ENCODE assay signal across 13 cellular contexts in the genomic region with DNA sequence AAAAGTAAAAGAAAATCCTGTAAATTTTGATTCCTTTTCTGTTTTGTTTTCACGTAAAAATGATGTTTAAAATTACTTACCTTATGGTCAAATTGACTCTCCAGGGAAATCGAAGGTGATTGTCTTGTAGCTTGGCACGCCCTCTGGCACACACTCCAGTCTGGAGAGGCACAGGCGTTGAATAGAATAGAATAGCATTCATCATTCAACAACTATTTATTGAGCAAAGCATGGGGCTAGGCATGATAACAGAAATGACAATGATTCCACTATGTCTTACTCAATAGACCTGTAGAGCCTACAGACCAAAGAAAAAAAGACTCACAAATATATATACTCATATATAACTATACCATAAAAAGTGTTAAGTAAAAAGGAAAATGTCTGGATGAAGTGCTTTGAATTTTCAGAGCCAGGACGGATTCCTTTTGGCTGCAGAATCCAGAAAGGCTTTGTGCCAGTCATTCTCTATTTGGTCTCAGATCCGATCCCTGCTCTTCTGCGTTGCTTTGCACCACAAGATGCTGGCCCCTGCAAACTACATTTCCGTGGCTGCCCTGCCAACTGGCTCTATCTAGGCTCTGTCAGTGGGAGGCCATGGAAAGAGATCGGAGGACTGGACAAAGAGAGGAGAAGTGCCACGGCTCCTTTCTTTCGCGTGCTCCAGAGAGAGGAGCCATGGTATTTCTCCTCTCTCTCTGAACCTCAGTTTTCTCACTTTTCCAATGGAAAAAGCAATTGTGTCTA.
DNase-seq lines count a peak whose midpoint lies in the region; ATAC-seq, FAIRE-seq and TF ChIP-seq lines count a peak whose summit lies in the region.
"Had no signal": no experiment of that assay in that cellular context is flagged by ENCODE, and none has a peak within 500 bp of the region (broad histone marks: within the 10 kb centered on the region; RNA-seq: fewer than 3 reads in every experiment).

No MANE protein-coding gene starts in this region.

- H4K20me1 ChIP-seq in PC-9 (ENCODE audit: insufficient read depth), result no peaks in the 10 kb centered on the region

- H3K9me3 ChIP-seq in right atrium auricular region (no peaks in the 10 kb centered on the region), PC-9 (ENCODE audit: insufficient read depth, low read depth) (no peaks in the 10 kb centered on the region), transverse colon (no peaks in the 10 kb centered on the region), thyroid gland (no peaks in the 10 kb centered on the region)

- no peak for DNase-seq in Right ventricle myocardium inferior (ENCODE audit: missing footprints)
- no peak for DNase-seq in right atrium auricular region (ENCODE audit: low spot score)
- peak; percentile 37 to 64 for DNase-seq in PC-9
- DNase-seq in foreskin keratinocyte, result peak; percentile 59 to 83
- DNase-seq in transverse colon, result peak; percentile 51
- DNase-seq in NCI-H510A (lab: John Stamatoyannopoulos, UW), result no peak
- DNase-seq in RCC 7860 (ENCODE audit: low spot score), result no peak
- no peak for DNase-seq in thyroid gland
- DNase-seq: activated CD4-positive, alpha-beta T cell treated with anti-CD3 and anti-CD28 coated beads for 4 hours; nephron progenitor cell; SW 1271 had no signal

- H2AFZ ChIP-seq in PC-9, result no peak overlapping the region

- H3F3A ChIP-seq in PC-9 (ENCODE audit: insufficient read depth, low read depth), result 0 out of 2 replicates have a peak, but pooled peaks cover 2% of the 10 kb centered on the region

- no peak for FAIRE-seq in RCC 7860 (lab: Jason Lieb, UNC)
- FAIRE-seq: islet of Langerhans had no signal

- H3K36me3 ChIP-seq in right atrium auricular region (no peaks in the 10 kb centered on the region), PC-9 (ENCODE audit: low read depth) (no peaks in the 10 kb centered on the region), transverse colon (no peaks in the 10 kb centered on the region), thyroid gland (no peaks in the 10 kb centered on the region)

- in situ Hi-C loops in transverse colon (cut with MboI; ENCODE audit: low pct_ligation_motif_present in 1 of 4, low pct_unique_long_range_greater_than_20kb in 1 of 4, low sequenced_read_pairs in 3 of 4), result no loop called here

- TF ChIP-seq CTCF in right atrium auricular region (IDR thresholded peaks at IDR 0.05) (no peak), PC-9 (conservative IDR thresholded peaks at IDR 0.05) (no peak), foreskin keratinocyte (conservative IDR thresholded peaks at IDR 0.05) (peak; percentile 39), transverse colon (IDR thresholded peaks at IDR 0.05) (no peak), thyroid gland (IDR thresholded peaks at IDR 0.05) (no peak)

- TF ChIP-seq EP300 in transverse colon (IDR thresholded peaks at IDR 0.05; ENCODE audit: low read depth), result no peak

- no peaks in the 10 kb centered on the region for H3K9me2 ChIP-seq in PC-9 (ENCODE audit: insufficient read depth)

- no peak overlapping the region for H3K4me2 ChIP-seq in PC-9
- H3K4me2 ChIP-seq: smooth muscle cell had no signal

- intact Hi-C loops in Right ventricle myocardium inferior (cut with DNase I), result no loop called here
- intact Hi-C loops in PC-9 (cut with micrococcal nuclease; ENCODE audit: unreplicated experiment), result no loop called here
- intact Hi-C loops in transverse colon (cut with DNase I; ENCODE audit: low total_unique reads), result no loop called here
- intact Hi-C loops in thyroid gland (cut with DNase I), result no loop called here

- CTCF ChIA-PET in PC-9 (lab: Charles Lee), result no interaction called here

- TF ChIP-seq POLR2A in transverse colon (IDR thresholded peaks at IDR 0.05), result no peak
- no peak for TF ChIP-seq POLR2A in thyroid gland (IDR thresholded peaks at IDR 0.05)

- no peaks in the 10 kb centered on the region for H3K79me2 ChIP-seq in PC-9 (ENCODE audit: low read depth)

- H3K27me3 ChIP-seq in right atrium auricular region (no peaks in the 10 kb centered on the region), PC-9 (ENCODE audit: insufficient read depth, low read depth) (no peaks in the 10 kb centered on the region), foreskin keratinocyte (no peaks in the 10 kb centered on the region), transverse colon (no peaks in the 10 kb centered on the region), thyroid gland (no peaks in the 10 kb centered on the region)

- no peak overlapping the region for H3K27ac ChIP-seq in right atrium auricular region
- H3K27ac ChIP-seq in PC-9, result no peak overlapping the region
- no peak overlapping the region for H3K27ac ChIP-seq in foreskin keratinocyte
- no peak overlapping the region for H3K27ac ChIP-seq in transverse colon
- no peak overlapping the region for H3K27ac ChIP-seq in thyroid gland

- H3K4me3 ChIP-seq in right atrium auricular region, result no peak overlapping the region
- no peak overlapping the region for H3K4me3 ChIP-seq in PC-9
- H3K4me3 ChIP-seq in transverse colon, result no peak overlapping the region
- no peak overlapping the region for H3K4me3 ChIP-seq in thyroid gland (replicated peaks in 1 of 3)
- H3K4me3 ChIP-seq: smooth muscle cell had no signal

- ATAC-seq in Right ventricle myocardium inferior (peak; percentile 60), foreskin keratinocyte (peak; percentile 72)

- H3K4me1 ChIP-seq in right atrium auricular region (peaks cover 0 to 8% of the 10 kb centered on the region in 2 donors), PC-9 (replicated peaks; ENCODE audit: insufficient read depth) (no peaks in the 10 kb centered on the region; the same call in 1 of the 2 replicates), foreskin keratinocyte (no peaks in the 10 kb centered on the region), transverse colon (no peaks in the 10 kb centered on the region), thyroid gland (no peaks in the 10 kb centered on the region)

- WGBS in transverse colon (ENCODE audit: low coverage in 1 of 2), 2 donors, result 57 to 61% methylated on average over 8 to 12 of the region's 12 CpGs
- 82% methylated on average over 12 of the region's 12 CpGs for WGBS in thyroid gland, 2 donors

- POLR2A ChIA-PET in PC-9 (lab: Charles Lee; ENCODE audit: unreplicated experiment), result no interaction called here

- no TSS peak for BruUV-seq in PC-9 (replicated peaks; lab: Mats Ljungman, UMichigan)

Comparison
In these comparisons a context has a peak if more than half of its experiments do, and no peak if none do; other contexts are left out.
1. DNase-seq: peak in PC-9 (2 of 2), foreskin keratinocyte (2 of 2) and transverse colon (single experiment); none in Right ventricle myocardium inferior (single experiment), right atrium auricular region (single experiment), NCI-H510A (single experiment), RCC 7860 (single experiment) and thyroid gland (0 of 2).